In the genomic region with DNA sequence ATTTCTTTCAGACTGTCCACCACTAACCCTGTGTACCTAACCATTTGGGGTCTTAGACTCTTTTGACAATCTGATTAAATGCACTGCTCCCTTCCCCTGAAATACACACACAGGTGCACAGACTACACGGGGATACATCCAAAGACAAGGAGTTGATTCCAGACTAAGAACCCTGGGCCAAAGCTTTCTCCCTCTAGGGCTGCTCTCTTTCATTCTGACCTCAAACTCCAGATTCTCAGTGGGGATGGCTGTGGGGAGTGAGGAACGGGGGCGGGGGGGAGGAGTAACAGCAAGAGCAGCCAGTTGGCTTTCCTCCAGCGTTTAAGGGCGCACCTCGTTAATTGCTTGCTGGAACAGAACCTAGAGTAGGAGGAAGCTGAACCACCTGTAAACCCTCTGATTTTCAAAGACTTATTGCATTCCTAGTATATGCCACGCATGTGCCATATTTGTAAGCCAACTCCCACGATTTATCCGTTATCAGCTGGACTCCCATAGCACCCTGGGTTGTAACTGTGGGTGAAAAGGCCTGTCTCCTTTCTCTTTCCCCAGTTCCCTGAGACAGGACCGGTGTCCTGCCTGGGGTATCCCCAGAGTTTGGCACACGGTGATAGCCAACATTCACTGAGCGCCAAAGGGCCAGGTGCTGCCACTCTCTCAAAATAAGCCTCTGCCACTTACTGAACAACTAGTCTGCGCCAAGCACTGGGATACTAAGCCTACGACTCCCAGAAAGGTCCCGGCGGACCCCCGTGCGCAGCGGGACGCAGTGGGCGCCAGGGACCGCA, we compare ENCODE assay signal across 8 cellular contexts. TPM values are rescaled to one million over a fixed set of nuclear protein-coding genes. Genes with fewer than 3 reads are reported as not detected.
DNase-seq lines count a peak whose midpoint lies in the region; ATAC-seq and TF ChIP-seq lines count a peak whose summit lies in the region.

No MANE protein-coding gene starts in this region.

- H3K4me3 Mint-ChIP-seq in activated naive CD8-positive, alpha-beta T cell treated with anti-CD3 and anti-CD28 coated beads for 36 hours = peak overlapping the region; percentile 93

- H3K9me3 Mint-ChIP-seq in activated naive CD8-positive, alpha-beta T cell treated with anti-CD3 and anti-CD28 coated beads for 36 hours = no peaks in the 10 kb centered on the region

- TF ChIP-seq CTCF in retinal pigment epithelial cell (conservative IDR thresholded peaks at IDR 0.05; ENCODE audit: low read depth, low read length) = no peak

- intact Hi-C loops in left cardiac atrium (cut with DNase I) = loop anchor here in 1 of 2 donors (2.0 kb wide), 1 partner anchor 14 kb away; no protein-coding TSS in a partner anchor

- no peaks in the 10 kb centered on the region for H3K27me3 Mint-ChIP-seq in activated naive CD8-positive, alpha-beta T cell treated with anti-CD3 and anti-CD28 coated beads for 36 hours

- peaks cover 49% of the 10 kb centered on the region for H3K4me1 Mint-ChIP-seq in activated naive CD8-positive, alpha-beta T cell treated with anti-CD3 and anti-CD28 coated beads for 36 hours

- DNase-seq in NCI-H345 (lab: John Stamatoyannopoulos, UW) (peak; percentile 59), NCI-H345 treated with DMSO at 0.1 percent for 48 hours (lab: John Stamatoyannopoulos, UW; ENCODE audit: unreplicated experiment) (no peak), NCI-H446 (lab: John Stamatoyannopoulos, UW) (peak; percentile 47 to 69), left cardiac atrium (peak; percentile 76), retinal pigment epithelial cell (ENCODE audit: low read depth) (peak; percentile 68), GOT3 (lab: John Stamatoyannopoulos, UW) (no peak), T-helper 9 cell (no peak)
- peak; percentile 31 for DNase-seq in activated naive CD8-positive, alpha-beta T cell treated with anti-CD3 and anti-CD28 coated beads for 36 hours

- peak in 1 of 2 donors; percentile 4 for ATAC-seq in left cardiac atrium

- peak overlapping the region; percentile 87 for H3K27ac Mint-ChIP-seq in activated naive CD8-positive, alpha-beta T cell treated with anti-CD3 and anti-CD28 coated beads for 36 hours

- H3K4me3 ChIP-seq in retinal pigment epithelial cell (ENCODE audit: low read length) = peak overlapping the region; percentile 52

- peaks cover 4% of the 10 kb centered on the region for H3K36me3 Mint-ChIP-seq in activated naive CD8-positive, alpha-beta T cell treated with anti-CD3 and anti-CD28 coated beads for 36 hours

RNA-seq across cellular contexts. Expression of gene MTHFR, which starts 0.9 kb away (rescaled TPM):
- 10 to 100 TPM; 11.0 to 12.2 TPM for total RNA-seq in activated naive CD8-positive, alpha-beta T cell treated with anti-CD3 and anti-CD28 coated beads for 36 hours
- 10 to 100 TPM; 40.1 to 64.3 TPM for total RNA-seq in left cardiac atrium

RNA-seq across cellular contexts. Expression of gene CLCN6, which starts 1.1 kb away (rescaled TPM):
- total RNA-seq in activated naive CD8-positive, alpha-beta T cell treated with anti-CD3 and anti-CD28 coated beads for 36 hours = 10 to 100 TPM in 1 of 2 experiments, 1 to 10 TPM in 1; 9.6 to 13.3 TPM
- 10 to 100 TPM; 32.1 to 49.0 TPM for total RNA-seq in left cardiac atrium

RNA-seq across cellular contexts. Expression of gene NPPA, which starts 42.7 kb away (rescaled TPM):
- total RNA-seq in activated naive CD8-positive, alpha-beta T cell treated with anti-CD3 and anti-CD28 coated beads for 36 hours = not detected
- over 10,000 TPM; 22,081 to 58,150 TPM for total RNA-seq in left cardiac atrium

RNA-seq across cellular contexts. Expression of gene C1orf167, which starts 42.9 kb away (rescaled TPM):
- total RNA-seq in activated naive CD8-positive, alpha-beta T cell treated with anti-CD3 and anti-CD28 coated beads for 36 hours = not detected
- total RNA-seq in left cardiac atrium = 1 to 10 TPM; 1.2 to 1.3 TPM

RNA-seq across cellular contexts. Expression of gene NPPB, which starts 53.9 kb away (rescaled TPM):
- total RNA-seq in activated naive CD8-positive, alpha-beta T cell treated with anti-CD3 and anti-CD28 coated beads for 36 hours = not detected
- total RNA-seq in left cardiac atrium = 1,000 to 10,000 TPM in 1 of 2 donors, 100 to 1,000 TPM in 1; 368 to 4,414 TPM

Comparison
In these comparisons a context has a peak if more than half of its experiments do, and no peak if none do; other contexts are left out.
1. DNase-seq: peak in NCI-H345 (single experiment), NCI-H446 (2 of 2), activated naive CD8-positive, alpha-beta T cell treated with anti-CD3 and anti-CD28 coated beads for 36 hours (single experiment), left cardiac atrium (single experiment) and retinal pigment epithelial cell (single experiment); none in NCI-H345 treated with DMSO at 0.1 percent for 48 hours (single experiment), GOT3 (single experiment) and T-helper 9 cell (single experiment).
2. RNA of gene NPPA, which starts 42.7 kb away (total RNA-seq): 22,081 to 58,150 TPM in left cardiac atrium; not detected in activated naive CD8-positive, alpha-beta T cell treated with anti-CD3 and anti-CD28 coated beads for 36 hours; every median in the first group is over 1,000 times any median in the second.